ENCODE assay signal across 19 cellular contexts in genomic region chr2:128619471-128620325, GRCh38.
"Had no signal": no experiment of that assay in that cellular context is flagged by ENCODE, and none has a peak within 500 bp of the region (broad histone marks: within the 10 kb centered on the region; RNA-seq: fewer than 3 reads in every experiment).

No MANE protein-coding gene starts in this region.

- H3K4me1 ChIP-seq: pancreas, prostate gland had no signal

- H3K9me3 ChIP-seq: pancreas, prostate gland, stomach, thoracic aorta, transverse colon had no signal

- H3K36me3 ChIP-seq: heart right ventricle, pancreas, prostate gland, stomach, thoracic aorta, transverse colon had no signal

- DNase-seq: central memory CD4-positive, alpha-beta T cell; cortex of kidney; effector memory CD4-positive, alpha-beta T cell; heart right ventricle; hypothalamus; islet precursor cell; natural killer cell; nucleus accumbens; stimulated activated naive CD4-positive, alpha-beta T cell; stomach; substantia nigra; transverse colon had no signal

- ATAC-seq: esophagus mucosa, heart right ventricle, natural killer cell, pancreas, sciatic nerve had no signal

- FAIRE-seq: endometrium, frontal cortex, pancreas had no signal

- H3K27me3 ChIP-seq: heart right ventricle, pancreas, stomach, transverse colon had no signal

- H3K4me3 ChIP-seq: heart right ventricle, pancreas, prostate gland, stomach, thoracic aorta, transverse colon had no signal

- H3K27ac ChIP-seq: heart right ventricle, pancreas, prostate gland, stomach, thoracic aorta, transverse colon had no signal
